13 cellular contexts compared by ENCODE assay signal in the genomic region with DNA sequence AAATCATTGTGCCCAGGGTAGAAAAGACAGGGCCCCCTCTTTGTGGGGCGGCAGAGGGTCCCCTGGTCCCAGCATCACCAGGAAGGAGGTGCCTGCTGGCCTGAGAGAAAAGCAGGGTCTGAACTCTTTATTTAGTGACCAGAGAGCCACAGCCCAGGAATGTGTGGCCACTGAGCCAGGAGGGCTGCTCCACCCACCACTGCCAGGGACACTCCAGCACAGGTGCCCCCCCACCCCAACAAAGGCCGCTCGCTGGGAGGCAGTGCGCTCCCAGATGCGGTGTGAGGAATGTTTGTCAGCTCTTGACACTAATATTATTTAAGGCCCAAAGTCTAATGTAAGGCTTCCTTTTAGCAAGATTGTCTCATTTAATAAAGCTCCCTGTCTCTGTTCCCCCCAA. TPM values are rescaled to one million over a fixed set of nuclear protein-coding genes. Genes with fewer than 3 reads are reported as not detected.
A peak's percentile ranks its signal among the peaks of the same experiment; 100 is the strongest.
DNase-seq lines count a peak whose midpoint lies in the region; ATAC-seq, FAIRE-seq and TF ChIP-seq lines count a peak whose summit lies in the region.
"Had no signal": no experiment of that assay in that cellular context is flagged by ENCODE, and none has a peak within 500 bp of the region (broad histone marks: within the 10 kb centered on the region; RNA-seq: fewer than 3 reads in every experiment).

No MANE protein-coding gene starts in this region.

- H3K79me2 ChIP-seq in HepG2 (ENCODE audit: insufficient read depth, low read length) = no peaks in the 10 kb centered on the region

- POLR2A ChIA-PET in HepG2 (lab: Yijun Ruan, JAX) = no interaction called here

- WGBS in HepG2 (ENCODE audit: low lambda C conversion rate) = 14% methylated on average over 1 of the region's 5 CpGs
- WGBS in right lobe of liver (ENCODE audit: insufficient coverage, low coverage, low lambda C conversion rate, missing lambda C conversion rate) = no CpG with 5 or more reads among the region's 5 CpGs
- WGBS in neuronal stem cell (ENCODE audit: extremely low coverage in 2 of 2, insufficient read length in 2 of 2, insufficient replicate concordance in 1 of 2), 2 donors = no CpG with 5 or more reads among the region's 5 CpGs

- no peak overlapping the region for H3K9ac ChIP-seq in HepG2 (ENCODE audit: insufficient read depth, low read depth, low read length)
- no peak overlapping the region for H3K9ac ChIP-seq in kidney (ENCODE audit: low read length in 2 of 2)
- H3K9ac ChIP-seq in neuronal stem cell (ENCODE audit: low read depth, low read length, poor library complexity) = no peak overlapping the region
- H3K9ac ChIP-seq: BLaER1 treated with 17β-estradiol and CSF1 and Interleukin-3, amounts not matched to agents 10 nM and 100 nM had no signal

- TF ChIP-seq EP300 in HepG2 (IDR thresholded peaks at IDR 0.05; ENCODE audit: low read depth in 2 of 2, low read length in 2 of 2) (no peak), HepG2 (CRISPR knock-in tag; IDR thresholded peaks at IDR 0.05; ENCODE audit: borderline replicate concordance) (no peak)

- intact Hi-C loops in HepG2 (cut with micrococcal nuclease; ENCODE audit: unreplicated experiment) (no loop called here), right lobe of liver (cut with DNase I) (no loop called here), kidney (cut with DNase I) (no loop called here)

- H2BK12ac ChIP-seq in neuronal stem cell (ENCODE audit: low read length) = no peak overlapping the region

- no peak for FAIRE-seq in HepG2 (lab: Jason Lieb, UNC)
- FAIRE-seq in kidney (lab: Jason Lieb, UNC) = no peak

- TF ChIP-seq POLR2A in HepG2 (IDR thresholded peaks at IDR 0.05; ENCODE audit: insufficient read depth in 1 of 2, low read depth in 2 of 2, low read length in 2 of 2) = no peak
- no peak for TF ChIP-seq POLR2A in right lobe of liver (IDR thresholded peaks at IDR 0.05)

- no peak overlapping the region for H4K8ac ChIP-seq in neuronal stem cell (ENCODE audit: low read depth, low read length)

- H3K27me3 ChIP-seq in HepG2 (ENCODE audit: control insufficient read depth in 1 of 2, insufficient read depth in 2 of 2, low read length in 2 of 2) (peaks cover 4 to 49% of the 10 kb centered on the region in 2 experiments; a peak in 4 of 5 replicates), right lobe of liver (no peaks in the 10 kb centered on the region), neuronal stem cell (ENCODE audit: control insufficient read depth in 3 of 3, insufficient read depth in 3 of 3, low read depth in 1 of 3, low read length in 3 of 3) (peaks cover 0 to 32% (median 0%) of the 10 kb centered on the region in 3 experiments)
- H3K27me3 ChIP-seq: BLaER1 treated with 17β-estradiol and CSF1 and Interleukin-3, amounts not matched to agents 10 nM and 100 nM had no signal

- H2BK5ac ChIP-seq in neuronal stem cell (ENCODE audit: low read length) = no peak overlapping the region

- no peak overlapping the region for H3K23ac ChIP-seq in neuronal stem cell (ENCODE audit: low read depth, low read length, poor library complexity)

- H3K4me1 ChIP-seq in HepG2 (ENCODE audit: insufficient read depth, low read length) = peaks cover 30% of the 10 kb centered on the region
- H3K4me1 ChIP-seq in right lobe of liver = peaks cover 0 to 17% (median 4%) of the 10 kb centered on the region in 4 donors
- no peaks in the 10 kb centered on the region for H3K4me1 ChIP-seq in kidney (ENCODE audit: control insufficient read depth in 1 of 2, insufficient read depth in 1 of 2, low read depth in 1 of 2, low read length in 2 of 2)
- peaks cover 4 to 5% of the 10 kb centered on the region in 2 donors for H3K4me1 ChIP-seq in neuronal stem cell (ENCODE audit: control insufficient read depth in 2 of 2, insufficient read depth in 1 of 2, low read depth in 1 of 2, low read length in 2 of 2)
- H3K4me1 ChIP-seq: HAP-1 had no signal

- no peak overlapping the region for H3K4me2 ChIP-seq in HepG2 (ENCODE audit: low read depth, low read length)
- H3K4me2 ChIP-seq in neuronal stem cell (ENCODE audit: insufficient read depth, low read length, poor library complexity, severe bottlenecking) = no peak overlapping the region
- H3K4me2 ChIP-seq: BLaER1 treated with 17β-estradiol and CSF1 and Interleukin-3, amounts not matched to agents 10 nM and 100 nM had no signal

- H3K9me3 ChIP-seq in HepG2 (ENCODE audit: low read length) (no peaks in the 10 kb centered on the region), right lobe of liver (no peaks in the 10 kb centered on the region), kidney (ENCODE audit: control insufficient read depth in 1 of 2, low read length in 2 of 2) (no peaks in the 10 kb centered on the region), neuronal stem cell (replicated peaks in 1 of 2; ENCODE audit: control insufficient read depth in 2 of 2, insufficient read depth in 1 of 2, low read depth in 1 of 2, low read length in 2 of 2) (no peaks in the 10 kb centered on the region)
- H3K9me3 ChIP-seq: BLaER1 treated with 17β-estradiol and CSF1 and Interleukin-3, amounts not matched to agents 10 nM and 100 nM; HAP-1 had no signal

- no peak overlapping the region for H3K18ac ChIP-seq in neuronal stem cell (ENCODE audit: low read length)

- H4K91ac ChIP-seq in neuronal stem cell (ENCODE audit: low read depth, low read length, poor library complexity) = no peak overlapping the region

- H3K79me1 ChIP-seq in neuronal stem cell (ENCODE audit: low read depth, low read length) = no peaks in the 10 kb centered on the region

- H2BK120ac ChIP-seq in neuronal stem cell (ENCODE audit: low read depth, low read length) = no peak overlapping the region

- H3K36me3 ChIP-seq in HepG2 (replicated peaks in 1 of 2; ENCODE audit: control insufficient read depth in 1 of 2, insufficient read depth in 2 of 2, low read length in 2 of 2) = no peaks in the 10 kb centered on the region
- H3K36me3 ChIP-seq in right lobe of liver = no peaks in the 10 kb centered on the region
- H3K36me3 ChIP-seq in kidney (ENCODE audit: control insufficient read depth in 1 of 2, insufficient read depth in 2 of 2, low read length in 2 of 2) = no peaks in the 10 kb centered on the region
- H3K36me3 ChIP-seq in neuronal stem cell (replicated peaks in 1 of 2; ENCODE audit: control insufficient read depth in 2 of 2, insufficient read depth in 2 of 2, low read length in 2 of 2) = no peaks in the 10 kb centered on the region
- H3K36me3 ChIP-seq: BLaER1 treated with 17β-estradiol and CSF1 and Interleukin-3, amounts not matched to agents 10 nM and 100 nM; HAP-1 had no signal

- ATAC-seq in HepG2 (peak; percentile 52; the same call in 2 of the 3 replicates), right lobe of liver (no peak)
- ATAC-seq: CD8-positive, alpha-beta T cell had no signal

- H2AK5ac ChIP-seq in neuronal stem cell (ENCODE audit: low read depth, low read length) = peak overlapping the region; percentile 9

- TF ChIP-seq CTCF in HepG2 (CRISPR knock-in tag; IDR thresholded peaks at IDR 0.05) = peak; percentile 33; the same call in 1 of the 2 replicates
- no peak for TF ChIP-seq CTCF in right lobe of liver (IDR thresholded peaks at IDR 0.05)
- TF ChIP-seq CTCF in kidney (IDR thresholded peaks at IDR 0.05; ENCODE audit: borderline replicate concordance, extremely low read depth, insufficient read depth) = no peak

- no peaks in the 10 kb centered on the region for H4K20me1 ChIP-seq in HepG2 (ENCODE audit: insufficient read depth, low read length)
- H4K20me1 ChIP-seq: BLaER1 treated with 17β-estradiol and CSF1 and Interleukin-3, amounts not matched to agents 10 nM and 100 nM had no signal

- in situ Hi-C loops in HepG2 (cut with HindIII; ENCODE audit: extremely low pct_ligation_motif_present, low pct_unique_long_range_greater_than_20kb) = no loop called here

- no peak for DNase-seq in HepG2 (ENCODE audit: low spot score)
- no peak for DNase-seq in right lobe of liver
- DNase-seq in kidney = peak; percentile 61
- DNase-seq in neuronal stem cell (ENCODE audit: low spot score) = no peak
- DNase-seq in activated CD4-positive, alpha-beta T cell treated with anti-CD3 and anti-CD28 coated beads, Interleukin-2, amount 50 U/mL, for 48 hours = no peak
- DNase-seq in NOMO-1 (lab: John Stamatoyannopoulos, UW; ENCODE audit: unreplicated experiment in 2 of 2) = no peak
- DNase-seq in iPS-NIHi11 (ENCODE audit: low spot score) = no peak
- DNase-seq: Calu3; CD8-positive, alpha-beta T cell; DMS79 treated with DMSO at 0.1 percent for 48 hours; GF-D8 had no signal

- H3K27ac ChIP-seq in HepG2 (ENCODE audit: extremely low read length, insufficient read depth, low read length) (no peak overlapping the region), right lobe of liver (no peak overlapping the region), kidney (ENCODE audit: low read depth in 2 of 2, low read length in 2 of 2) (no peak overlapping the region), neuronal stem cell (replicated peaks; ENCODE audit: low read length) (no peak overlapping the region)
- H3K27ac ChIP-seq: BLaER1 treated with 17β-estradiol and CSF1 and Interleukin-3, amounts not matched to agents 10 nM and 100 nM had no signal

- CTCF ChIA-PET in HepG2 (lab: Yijun Ruan, JAX; ENCODE audit: low intra/inter-chr PET ratio, low total read pairs) = no interaction called here

- no peak overlapping the region for H3K4ac ChIP-seq in neuronal stem cell (ENCODE audit: low read length)

- H3K14ac ChIP-seq in neuronal stem cell (ENCODE audit: low read length) = no peak overlapping the region

- no peak overlapping the region for H2AFZ ChIP-seq in HepG2 (ENCODE audit: low read length)
- no peak overlapping the region for H2AFZ ChIP-seq in neuronal stem cell (ENCODE audit: low read length)

- BruUV-seq in HepG2 (replicated peaks; lab: Mats Ljungman, UMichigan) = no TSS peak

- no peak overlapping the region for H2BK15ac ChIP-seq in neuronal stem cell (ENCODE audit: low read length)

- TF ChIP-seq RAD21 in HepG2 (CRISPR knock-in tag; IDR thresholded peaks at IDR 0.05) = no peak

- H3K4me3 ChIP-seq in HepG2 (replicated peaks in 1 of 3; ENCODE audit: insufficient read depth in 1 of 3, low read depth in 2 of 3, low read length in 3 of 3) (no peak overlapping the region), right lobe of liver (no peak overlapping the region), kidney (ENCODE audit: low read length in 2 of 2) (no peak overlapping the region), neuronal stem cell (ENCODE audit: low read length in 2 of 2) (no peak overlapping the region)
- H3K4me3 ChIP-seq: BLaER1 treated with 17β-estradiol and CSF1 and Interleukin-3, amounts not matched to agents 10 nM and 100 nM; HAP-1 had no signal

RNA-seq across cellular contexts. Expression of a gene that starts 59.6 kb away (rescaled TPM):
- total RNA-seq in HepG2 (2016; rRNA removed; fragmentation: Illumina TruSeq; extraction: Trizol) (5.3 and 11.0 TPM in 2 replicates), right lobe of liver (10 to 100 TPM in 5 of 6 experiments, 1 to 10 TPM in 1; 9.9 to 22.8 (median 12.3) TPM), kidney (97.6 TPM)
- 2.3 and 2.6 TPM in 2 replicates for total RNA-seq in HepG2 (2016; cell fraction: cytosol; rRNA removed; fragmentation: Illumina TruSeq; extraction: Trizol; ENCODE audit: low read depth)
- 5.2 and 10.5 TPM in 2 replicates for total RNA-seq in HepG2 (2016; cell fraction: insoluble cytoplasmic fraction; rRNA removed; fragmentation: Illumina TruSeq; extraction: Trizol)
- total RNA-seq in HepG2 (2016; cell fraction: membrane; rRNA removed; fragmentation: Illumina TruSeq; extraction: Trizol) = 7.0 and 7.7 TPM in 2 replicates
- 9.9 and 13.1 TPM in 2 replicates for total RNA-seq in HepG2 (2016; cell fraction: nucleus; rRNA removed; fragmentation: Illumina TruSeq; extraction: Trizol)
- polyA plus RNA-seq in HepG2 (2011; rRNA removed) (8.8 and 10.2 TPM in 2 replicates), kidney (ENCODE audit: insufficient read depth, low read depth, low replicate concordance) (14.2 TPM)
- polyA plus RNA-seq in HepG2 (2011; cell fraction: cytosol; rRNA removed) = 7.4 TPM in 2 replicates
- polyA plus RNA-seq in HepG2 (2011; cell fraction: nucleus; rRNA removed) = 42.1 and 46.0 TPM in 2 replicates
- 22.4 and 32.5 TPM in 2 replicates for polyA plus RNA-seq in HepG2 (2012)
- polyA plus RNA-seq in HepG2 (2016; cell fraction: cytosol; fragmentation: Illumina TruSeq; extraction: Trizol; ENCODE audit: low read depth) = 0.69 and 1.1 TPM in 2 replicates
- 16.0 and 20.6 TPM in 2 replicates for polyA plus RNA-seq in HepG2 (2016; cell fraction: insoluble cytoplasmic fraction; fragmentation: Illumina TruSeq; extraction: Trizol; ENCODE audit: low read depth)
- polyA plus RNA-seq in HepG2 (2016; cell fraction: membrane; fragmentation: Illumina TruSeq; extraction: Trizol; ENCODE audit: low read depth) = 2.4 and 3.8 TPM in 2 replicates
- polyA plus RNA-seq in HepG2 (2016; cell fraction: nucleus; fragmentation: Illumina TruSeq; extraction: Trizol; ENCODE audit: insufficient read depth, low read depth) = 25.8 and 26.9 TPM in 2 replicates
- 7.8 and 28.6 TPM in 2 replicates for polyA minus RNA-seq in HepG2 (2011; rRNA and poly(A)+ RNA removed; ENCODE audit: low replicate concordance)
- 19.5 and 20.1 TPM in 2 replicates for polyA minus RNA-seq in HepG2 (2011; cell fraction: cytosol; rRNA and poly(A)+ RNA removed)
- 27.4 and 29.2 TPM in 2 replicates for polyA minus RNA-seq in HepG2 (2011; cell fraction: nucleus; rRNA and poly(A)+ RNA removed)
- polyA plus RNA-seq in neuronal stem cell (2013, experiment 1 of 2) = 21.6 TPM
- polyA plus RNA-seq in neuronal stem cell (2013, experiment 2 of 2) = 24.3 TPM
